ENCODE assay signal across 8 cellular contexts in the genomic region with DNA sequence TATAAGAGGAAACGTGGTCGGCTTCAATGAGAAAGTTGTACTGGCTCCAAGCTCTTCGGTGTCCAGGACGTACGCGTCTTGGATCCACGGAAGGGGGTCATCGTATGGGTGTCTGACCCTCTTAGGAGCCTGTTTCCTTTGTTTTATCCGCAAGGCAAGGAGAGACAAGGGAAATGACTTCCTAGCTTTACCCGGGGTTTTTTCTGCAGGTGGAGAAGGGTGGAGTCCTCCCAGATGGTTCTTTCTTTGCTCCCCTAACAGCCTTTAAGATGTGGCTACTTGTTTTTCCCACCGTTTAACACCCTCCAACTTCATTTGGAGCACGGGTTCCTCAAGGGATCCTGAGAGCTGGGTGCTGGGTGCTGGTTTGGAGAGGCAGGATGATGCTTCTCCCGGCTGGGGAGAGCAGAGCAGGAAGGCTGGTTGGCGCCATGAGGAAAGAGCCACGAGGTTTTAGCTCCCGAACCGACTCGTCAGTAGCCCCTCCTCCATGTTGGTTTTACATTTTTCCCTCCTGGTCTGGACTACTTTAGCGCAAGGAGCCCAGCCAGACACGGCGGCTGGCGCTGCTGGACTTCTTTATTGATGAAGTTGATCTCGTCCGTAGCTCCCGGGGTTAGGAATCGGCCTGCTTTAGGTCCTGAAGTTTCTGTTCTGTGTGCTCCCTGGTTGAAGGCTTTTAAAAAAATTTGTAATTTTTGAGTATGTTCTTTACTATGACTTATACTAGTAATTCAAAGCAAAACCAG. TPM values are rescaled to one million over a fixed set of nuclear protein-coding genes. Genes with fewer than 3 reads are reported as not detected.
DNase-seq lines count a peak whose midpoint lies in the region; ATAC-seq and TF ChIP-seq lines count a peak whose summit lies in the region.

No MANE protein-coding gene starts in this region.

- H3K27me3 Mint-ChIP-seq in activated CD4-positive, alpha-beta memory T cell treated with anti-CD3 and anti-CD28 coated beads for 36 hours, result no peaks in the 10 kb centered on the region
- no peaks in the 10 kb centered on the region for H3K27me3 Mint-ChIP-seq in type B pancreatic cell

- peak overlapping the region; percentile 91 for H3K9ac ChIP-seq in mucosa of stomach (ENCODE audit: low read length)

- CTCF ChIA-PET in BJ (lab: Yijun Ruan, JAX), result interaction anchor here (0.9 to 2.2 kb wide), 9 partner anchors 16 to 86 kb away, joined by 3 to 17 read pairs (median 4); a partner anchor contains a TSS
- CTCF ChIA-PET in activated CD4-positive, alpha-beta memory T cell treated with anti-CD3 and anti-CD28 coated beads for 36 hours (lab: Charles Lee), result interaction anchor here (0.7 to 2.0 kb wide), 11 partner anchors 13 to 230 kb away, joined by 3 to 7 read pairs (median 3); a partner anchor contains a TSS

- H3K9me3 ChIP-seq in esophagus squamous epithelium (no peaks in the 10 kb centered on the region), mucosa of stomach (ENCODE audit: control insufficient read depth, low read length) (no peaks in the 10 kb centered on the region)

- intact Hi-C loops in activated CD4-positive, alpha-beta memory T cell treated with anti-CD3 and anti-CD28 coated beads for 36 hours (cut with micrococcal nuclease), result loop anchor here (1.0 to 2.0 kb wide), 5 partner anchors 42 to 230 kb away; a partner anchor contains a TSS
- intact Hi-C loops in esophagus squamous epithelium (cut with DNase I), result loop anchor here (5.0 kb wide), 1 partner anchor 84 kb away; no protein-coding TSS in a partner anchor

- H3K36me3 ChIP-seq in BJ (ENCODE audit: control insufficient read depth, insufficient read depth, low read length), result no peaks in the 10 kb centered on the region
- H3K36me3 ChIP-seq in esophagus squamous epithelium, result no peaks in the 10 kb centered on the region
- no peaks in the 10 kb centered on the region for H3K36me3 ChIP-seq in mucosa of stomach (ENCODE audit: control insufficient read depth, insufficient read depth, low read length)

- peak in 1 of 4 donors; percentile 13 for TF ChIP-seq POLR2A in esophagus squamous epithelium (IDR thresholded peaks at IDR 0.05)

- 0 to 1% methylated on average over 24 to 25 of the region's 26 CpGs for WGBS in esophagus squamous epithelium, 2 donors

- peak overlapping the region; percentile 87 to 92 (median 90) for H3K27ac ChIP-seq in esophagus squamous epithelium

- H3K4me3 ChIP-seq in BJ (ENCODE audit: low read depth, low read length) (peak overlapping the region; percentile 46), esophagus squamous epithelium (peak overlapping the region; percentile 68 to 79 (median 72)), mucosa of stomach (ENCODE audit: low read length) (peak overlapping the region; percentile 99)

- DNase-seq in BJ (ENCODE audit: low read depth) (peak; percentile 37), NCI-H2227 treated with DMSO at 0.1 percent for 48 hours (lab: John Stamatoyannopoulos, UW) (peak; percentile 69), esophagus squamous epithelium (lab: John Stamatoyannopoulos, UW) (no peak), type B pancreatic cell (ENCODE audit: extremely low spot score, unreplicated experiment) (peak; percentile 73)
- peak; percentile 22 for DNase-seq in activated CD4-positive, alpha-beta memory T cell treated with anti-CD3 and anti-CD28 coated beads for 36 hours

- H3K4me1 Mint-ChIP-seq in activated CD4-positive, alpha-beta memory T cell treated with anti-CD3 and anti-CD28 coated beads for 36 hours (ENCODE audit: low read depth), result peaks cover 14% of the 10 kb centered on the region
- H3K4me1 Mint-ChIP-seq in type B pancreatic cell (ENCODE audit: unreplicated experiment), result peaks cover 22% of the 10 kb centered on the region

- H3K9me3 Mint-ChIP-seq in activated CD4-positive, alpha-beta memory T cell treated with anti-CD3 and anti-CD28 coated beads for 36 hours, result no peaks in the 10 kb centered on the region
- H3K9me3 Mint-ChIP-seq in type B pancreatic cell, result no peaks in the 10 kb centered on the region

- H3K4me3 Mint-ChIP-seq in activated CD4-positive, alpha-beta memory T cell treated with anti-CD3 and anti-CD28 coated beads for 36 hours, result peak overlapping the region; percentile 91
- H3K4me3 Mint-ChIP-seq in type B pancreatic cell, result peak overlapping the region; percentile 98

- H3K36me3 Mint-ChIP-seq in activated CD4-positive, alpha-beta memory T cell treated with anti-CD3 and anti-CD28 coated beads for 36 hours, result peaks cover 7% of the 10 kb centered on the region
- H3K36me3 Mint-ChIP-seq in type B pancreatic cell, result peaks cover 14% of the 10 kb centered on the region

- no peaks in the 10 kb centered on the region for H3K27me3 ChIP-seq in BJ (ENCODE audit: control insufficient read depth, insufficient read depth, low read length)
- H3K27me3 ChIP-seq in esophagus squamous epithelium, result no peaks in the 10 kb centered on the region
- H3K27me3 ChIP-seq in mucosa of stomach (ENCODE audit: control insufficient read depth, insufficient read depth, low read length), result no peaks in the 10 kb centered on the region

- H3K27ac Mint-ChIP-seq in activated CD4-positive, alpha-beta memory T cell treated with anti-CD3 and anti-CD28 coated beads for 36 hours, result peak overlapping the region; percentile 88
- H3K27ac Mint-ChIP-seq in type B pancreatic cell, result peak overlapping the region; percentile 95

- POLR2A ChIA-PET in BJ (lab: Charles Lee), result no interaction called here
- POLR2A ChIA-PET in activated CD4-positive, alpha-beta memory T cell treated with anti-CD3 and anti-CD28 coated beads for 36 hours (lab: Charles Lee), result interaction anchor here (1.0 to 2.6 kb wide), 8 partner anchors 13 to 230 kb away, joined by 3 to 14 read pairs (median 4); a partner anchor contains a TSS

- ATAC-seq in GM18519 (IDR thresholded peaks at IDR 0.05; ENCODE audit: low FRiP score, unreplicated experiment), result peak; percentile 9
- ATAC-seq in HG03139 (IDR thresholded peaks at IDR 0.05; ENCODE audit: unreplicated experiment), result peak; percentile 11

- H3K4me1 ChIP-seq in esophagus squamous epithelium, result peaks cover 10 to 27% (median 15%) of the 10 kb centered on the region in 3 donors
- H3K4me1 ChIP-seq in mucosa of stomach (ENCODE audit: control insufficient read depth, insufficient read depth, low read length), result peaks cover 17% of the 10 kb centered on the region

- TF ChIP-seq CTCF in BJ (IDR thresholded peaks at IDR 0.05; ENCODE audit: insufficient read depth, low read depth, low read length) (no peak), esophagus squamous epithelium (IDR thresholded peaks at IDR 0.05) (no peak), type B pancreatic cell (conservative IDR thresholded peaks at IDR 0.05) (no peak)

RNA-seq across cellular contexts. Expression of a gene that starts 1.3 kb away (rescaled TPM):
- polyA plus RNA-seq in BJ (2011; rRNA removed), result 53.4 and 57.7 TPM in 2 replicates
- polyA minus RNA-seq in BJ (2011; rRNA and poly(A)+ RNA removed), result 49.6 and 77.3 TPM in 2 replicates
- 10 to 100 TPM; 60.1 to 61.8 TPM for total RNA-seq in activated CD4-positive, alpha-beta memory T cell treated with anti-CD3 and anti-CD28 coated beads for 36 hours
- total RNA-seq in esophagus squamous epithelium, result 10 to 100 TPM; 37.6 to 63.1 (median 50.8) TPM
- 34.9 and 59.3 TPM in 2 replicates for total RNA-seq in type B pancreatic cell (ENCODE audit: low replicate concordance)

Comparison
In these comparisons a context has a peak if more than half of its experiments do, and no peak if none do; other contexts are left out.
1. H3K4me3 ChIP-seq: peak in every context shown above with its lines; median percentile 99 in mucosa of stomach; 72 in esophagus squamous epithelium; 46 in BJ.